In the genomic region with DNA sequence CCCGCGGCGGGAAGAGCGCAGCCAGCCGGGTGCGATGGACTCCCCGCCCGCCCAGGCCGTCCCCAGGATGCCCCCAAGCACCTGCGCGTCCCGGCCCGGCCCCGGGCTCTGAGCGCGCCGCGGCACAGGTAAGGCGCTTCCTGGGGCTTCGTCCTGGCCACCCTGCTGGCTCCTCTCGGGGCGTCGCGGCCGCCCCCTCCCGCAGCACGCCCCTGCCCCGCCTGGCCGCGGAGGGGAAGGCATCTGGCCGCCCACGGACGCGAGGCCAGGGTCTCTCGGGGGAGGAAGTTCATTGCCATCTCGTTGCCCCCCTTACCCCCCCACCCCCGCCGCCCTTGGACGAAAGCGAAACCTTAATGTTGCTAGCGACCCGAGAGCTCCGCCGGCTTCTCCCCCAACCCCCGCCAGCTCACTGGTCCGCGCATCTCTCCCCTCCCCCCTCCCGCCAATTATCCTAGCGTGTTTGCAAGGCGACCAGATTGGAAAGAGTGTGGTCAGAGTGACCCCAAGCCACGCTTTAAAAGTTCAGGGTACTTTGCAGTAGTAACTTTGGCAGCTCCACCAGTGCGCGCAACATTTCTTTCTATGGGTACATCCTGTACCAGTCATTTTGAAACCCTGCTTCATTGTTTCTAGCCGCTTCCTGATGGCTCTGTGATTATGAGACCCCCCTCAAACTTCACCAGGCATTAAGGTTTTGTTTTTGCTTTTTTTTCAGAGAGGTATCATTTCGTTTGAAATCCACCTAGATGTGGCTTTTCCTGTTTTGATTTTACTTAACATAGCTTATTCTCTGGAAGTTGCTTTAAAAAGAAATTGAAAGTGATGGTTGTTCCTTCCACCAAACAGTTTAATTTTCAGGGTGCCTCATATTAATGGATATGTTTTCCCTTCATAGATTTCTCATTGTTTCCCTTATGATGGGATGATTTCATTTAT, we compare ENCODE assay signal across 8 cellular contexts. TPM values are rescaled to one million over a fixed set of nuclear protein-coding genes. Genes with fewer than 3 reads are reported as not detected.
A peak's percentile ranks its signal among the peaks of the same experiment; 100 is the strongest.
DNase-seq lines count a peak whose midpoint lies in the region; ATAC-seq and TF ChIP-seq lines count a peak whose summit lies in the region.

No MANE protein-coding gene starts in this region.

- H3K9me3 Mint-ChIP-seq in activated CD4-positive, alpha-beta memory T cell treated with anti-CD3 and anti-CD28 coated beads for 36 hours: no peaks in the 10 kb centered on the region
- no peaks in the 10 kb centered on the region for H3K9me3 Mint-ChIP-seq in stimulated activated effector memory CD8-positive, alpha-beta T cell treated with anti-CD3 and anti-CD28 coated beads, Interleukin-12 subunit alpha, Interleukin-12 subunit beta, amount 100 ng/mL, for 72 hours

- POLR2A ChIA-PET in activated CD4-positive, alpha-beta memory T cell treated with anti-CD3 and anti-CD28 coated beads for 36 hours (lab: Charles Lee): interaction anchor here (0.6 to 1.7 kb wide), 12 partner anchors 10 to 393 kb away, joined by 3 to 6 read pairs (median 4); partner anchors contain the start of gene PGM2

- H3K36me3 ChIP-seq in Loucy (ENCODE audit: insufficient read depth, low read length) (no peaks in the 10 kb centered on the region), endocrine pancreas (ENCODE audit: control insufficient read depth, insufficient read depth, low read length) (no peaks in the 10 kb centered on the region)

- no peaks in the 10 kb centered on the region for H3K36me3 Mint-ChIP-seq in activated CD4-positive, alpha-beta memory T cell treated with anti-CD3 and anti-CD28 coated beads for 36 hours
- no peaks in the 10 kb centered on the region for H3K36me3 Mint-ChIP-seq in stimulated activated effector memory CD8-positive, alpha-beta T cell treated with anti-CD3 and anti-CD28 coated beads, Interleukin-12 subunit alpha, Interleukin-12 subunit beta, amount 100 ng/mL, for 72 hours

- H3F3A ChIP-seq in Loucy (ENCODE audit: low read depth): no peaks in the 10 kb centered on the region

- H3K27me3 ChIP-seq in Loucy (ENCODE audit: insufficient read depth, low read length, poor library complexity, severe bottlenecking): no peaks in the 10 kb centered on the region
- H3K27me3 ChIP-seq in endocrine pancreas (ENCODE audit: control insufficient read depth, insufficient read depth, low read length): no peaks in the 10 kb centered on the region

- TF ChIP-seq CTCF in GM12874 (IDR thresholded peaks at IDR 0.05; ENCODE audit: insufficient read depth, low read depth, low read length) (0 out of 2 replicates have a peak, but pooled peaks have one; percentile 13), Loucy (conservative IDR thresholded peaks at IDR 0.05; ENCODE audit: low read length) (no peak)

- H3K4me2 ChIP-seq in Loucy (ENCODE audit: low read depth, low read length, poor library complexity, severe bottlenecking): peak overlapping the region; percentile 90

- peak overlapping the region; percentile 74 for H3K9ac ChIP-seq in Loucy (ENCODE audit: low read depth, low read length, poor library complexity, severe bottlenecking)
- H3K9ac ChIP-seq in endocrine pancreas (ENCODE audit: control insufficient read depth, insufficient read depth, low read length): no peak overlapping the region

- ATAC-seq in stimulated activated effector memory CD8-positive, alpha-beta T cell treated with anti-CD3 and anti-CD28 coated beads, Interleukin-12 subunit alpha, Interleukin-12 subunit beta, amount 100 ng/mL, for 72 hours: peak; percentile 77

- H3K9me3 ChIP-seq in Loucy (ENCODE audit: insufficient read depth, low read depth, low read length) (no peaks in the 10 kb centered on the region), endocrine pancreas (ENCODE audit: control insufficient read depth, low read length) (no peaks in the 10 kb centered on the region)

- H3K79me2 ChIP-seq in Loucy (ENCODE audit: insufficient read depth, low read length): peaks cover 44% of the 10 kb centered on the region

- H3K27ac Mint-ChIP-seq in activated CD4-positive, alpha-beta memory T cell treated with anti-CD3 and anti-CD28 coated beads for 36 hours: peak overlapping the region; percentile 90
- peak overlapping the region; percentile 78 for H3K27ac Mint-ChIP-seq in stimulated activated effector memory CD8-positive, alpha-beta T cell treated with anti-CD3 and anti-CD28 coated beads, Interleukin-12 subunit alpha, Interleukin-12 subunit beta, amount 100 ng/mL, for 72 hours

- H4K20me1 ChIP-seq in Loucy (ENCODE audit: insufficient read depth, low read length, poor library complexity, severe bottlenecking): peaks cover 4% of the 10 kb centered on the region

- H2AFZ ChIP-seq in Loucy (ENCODE audit: low read length): peak overlapping the region; percentile 78

- H3K4me3 Mint-ChIP-seq in activated CD4-positive, alpha-beta memory T cell treated with anti-CD3 and anti-CD28 coated beads for 36 hours: peak overlapping the region; percentile 87
- H3K4me3 Mint-ChIP-seq in stimulated activated effector memory CD8-positive, alpha-beta T cell treated with anti-CD3 and anti-CD28 coated beads, Interleukin-12 subunit alpha, Interleukin-12 subunit beta, amount 100 ng/mL, for 72 hours: peak overlapping the region; percentile 72

- peak; percentile 14 for DNase-seq in GOT3 (lab: John Stamatoyannopoulos, UW)
- DNase-seq in activated CD4-positive, alpha-beta memory T cell treated with anti-CD3 and anti-CD28 coated beads for 36 hours: peak; percentile 71
- peak; percentile 45 for DNase-seq in myocyte (ENCODE audit: low read depth)
- peak; percentile 19 to 84 for DNase-seq in stimulated activated effector memory CD8-positive, alpha-beta T cell treated with anti-CD3 and anti-CD28 coated beads, Interleukin-12 subunit alpha, Interleukin-12 subunit beta, amount 100 ng/mL, for 72 hours (ENCODE audit: low spot score in 2 of 2)
- no peak for DNase-seq in NCI-H128 (lab: John Stamatoyannopoulos, UW; ENCODE audit: unreplicated experiment)

- CTCF ChIA-PET in activated CD4-positive, alpha-beta memory T cell treated with anti-CD3 and anti-CD28 coated beads for 36 hours (lab: Charles Lee): interaction anchor here (0.7 to 2.3 kb wide), 9 partner anchors 11 to 840 kb away, joined by 3 to 12 read pairs (median 4); partner anchors contain the start of gene PGM2

- peaks cover 32% of the 10 kb centered on the region for H3K4me1 Mint-ChIP-seq in activated CD4-positive, alpha-beta memory T cell treated with anti-CD3 and anti-CD28 coated beads for 36 hours (ENCODE audit: low read depth)
- H3K4me1 Mint-ChIP-seq in stimulated activated effector memory CD8-positive, alpha-beta T cell treated with anti-CD3 and anti-CD28 coated beads, Interleukin-12 subunit alpha, Interleukin-12 subunit beta, amount 100 ng/mL, for 72 hours: peaks cover 30% of the 10 kb centered on the region

- intact Hi-C loops in activated CD4-positive, alpha-beta memory T cell treated with anti-CD3 and anti-CD28 coated beads for 36 hours (cut with micrococcal nuclease): loop anchor here (1.0 to 10.0 kb wide), 13 partner anchors 19 to 786 kb away; partner anchors contain the start of genes PGM2 and RELL1

- H3K4me1 ChIP-seq in Loucy (ENCODE audit: insufficient read depth, low read length, poor library complexity, severe bottlenecking) (peaks cover 24% of the 10 kb centered on the region), endocrine pancreas (ENCODE audit: control insufficient read depth, insufficient read depth, low read length) (no peaks in the 10 kb centered on the region)

- H3K4me3 ChIP-seq in Loucy (ENCODE audit: low read length, poor library complexity, severe bottlenecking) (peak overlapping the region; percentile 91), endocrine pancreas (ENCODE audit: control insufficient read depth, insufficient read depth, low read length) (peak overlapping the region; percentile 84)

- H3K27me3 Mint-ChIP-seq in activated CD4-positive, alpha-beta memory T cell treated with anti-CD3 and anti-CD28 coated beads for 36 hours: peaks cover 4% of the 10 kb centered on the region

- H3K9me2 ChIP-seq in Loucy (replicated peaks; ENCODE audit: low read depth, low read length): no peaks in the 10 kb centered on the region

RNA-seq across cellular contexts. Expression of gene TBC1D1, which starts 0.6 kb away (rescaled TPM):
- total RNA-seq in activated CD4-positive, alpha-beta memory T cell treated with anti-CD3 and anti-CD28 coated beads for 36 hours: 10 to 100 TPM; 67.6 to 70.4 TPM
- 156 and 194 TPM in 2 replicates for total RNA-seq in myocyte
- 109 TPM for polyA plus RNA-seq in myocyte (2012)
